Comparison of ENCODE assay signal across 8 cellular contexts in genomic region chr2:207353836-207354235, GRCh38.
"Had no signal": no experiment of that assay in that cellular context is flagged by ENCODE, and none has a peak within 500 bp of the region (broad histone marks: within the 10 kb centered on the region; RNA-seq: fewer than 3 reads in every experiment).

No MANE protein-coding gene starts in this region.

- H3K9me3 Mint-ChIP-seq: GM23338, IgD-negative memory B cell had no signal

- H3K4me3 Mint-ChIP-seq: GM23338, H9, IgD-negative memory B cell had no signal

- DNase-seq: H9, HCEC 1CT, KG1 had no signal

- H3K4me2 ChIP-seq: GM23338 had no signal

- H3K27me3 Mint-ChIP-seq: IgD-negative memory B cell had no signal

- FAIRE-seq: H1, H54, HTR-8/SVneo had no signal

- H3K4me3 ChIP-seq: GM23338 had no signal

- H3K27ac Mint-ChIP-seq: GM23338 had no signal
